ENCODE assay signal across 30 cellular contexts in genomic region chr1:198255783-198256182, GRCh38.
"Had no signal": no experiment of that assay in that cellular context is flagged by ENCODE, and none has a peak within 500 bp of the region (broad histone marks: within the 10 kb centered on the region; RNA-seq: fewer than 3 reads in every experiment).

No MANE protein-coding gene starts in this region.

- H3K27ac ChIP-seq: ascending aorta, PC-9 had no signal

- H3K4me3 ChIP-seq: ascending aorta, PC-9 had no signal

- FAIRE-seq: RCC 7860, TTC549 had no signal

- H3K36me3 ChIP-seq: ascending aorta had no signal

- H3K27me3 ChIP-seq: ascending aorta had no signal

- H3K9me3 Mint-ChIP-seq: activated naive CD4-positive, alpha-beta T cell treated with anti-CD3 and anti-CD28 coated beads, Interleukin-2, amount 50 U/mL, for 24 hours; activated T-cell treated with anti-CD3 and anti-CD28 coated beads, Interleukin-2, amount 50 U/mL, for 24 hours; T-helper 1 cell treated with Interleukin-12 subunit alpha and Interleukin-12 subunit beta and Interleukin-4 antibody, amounts not matched to agents 30 μg/mL and 1 μg/mL, for 36 hours; T-helper 2 cell treated with Interferon-gamma antibody and Interleukin-4, amounts not matched to agents 5 μg/mL and 100 μg/mL, for 36 hours had no signal

- H3K27ac Mint-ChIP-seq: activated CD4-positive, alpha-beta T cell treated with anti-CD3 and anti-CD28 coated beads for 36 hours; activated CD4-positive, alpha-beta T cell treated with anti-CD3 and anti-CD28 coated beads, Interleukin-2, amount 10 ng/mL, durations not matched to agents 7 days and 5 days; activated CD8-positive, alpha-beta T cell treated with anti-CD3 and anti-CD28 coated beads, Interleukin-2, amount 10 ng/mL, durations not matched to agents 7 days and 5 days; activated naive CD4-positive, alpha-beta T cell treated with anti-CD3 and anti-CD28 coated beads, Interleukin-2, amount 50 U/mL, for 24 hours; activated naive CD8-positive, alpha-beta T cell treated with anti-CD3 and anti-CD28 coated beads, Interleukin-2, amount 10 ng/mL, durations not matched to agents 7 days and 5 days; activated T-cell treated with anti-CD3 and anti-CD28 coated beads, Interleukin-2, amount 50 U/mL, for 24 hours; activated T-helper 2 cell treated with anti-CD3 and anti-CD28 coated beads, Interferon-gamma antibody, Interleukin-2, Interleukin-4, amounts not matched to agents 10 μg/mL and 5 μg/mL and 100 μg/mL, durations not matched to agents 14 hours and 24 hours and 36 hours; T-helper 1 cell treated with Interleukin-12 subunit alpha and Interleukin-12 subunit beta and Interleukin-4 antibody, amounts not matched to agents 30 μg/mL and 1 μg/mL, for 36 hours; T-helper 2 cell treated with Interferon-gamma antibody and Interleukin-4, amounts not matched to agents 5 μg/mL and 100 μg/mL, for 36 hours had no signal

- H3K27me3 Mint-ChIP-seq: activated CD4-positive, alpha-beta T cell treated with anti-CD3 and anti-CD28 coated beads, Interleukin-2, amount 10 ng/mL, durations not matched to agents 7 days and 5 days; activated naive CD4-positive, alpha-beta T cell treated with anti-CD3 and anti-CD28 coated beads, Interleukin-2, amount 50 U/mL, for 24 hours; activated naive CD8-positive, alpha-beta T cell treated with anti-CD3 and anti-CD28 coated beads, Interleukin-2, amount 10 ng/mL, durations not matched to agents 7 days and 5 days; activated T-cell treated with anti-CD3 and anti-CD28 coated beads, Interleukin-2, amount 50 U/mL, for 24 hours had no signal

- H3K4me2 ChIP-seq: PC-9 had no signal

- DNase-seq: activated CD4-positive, alpha-beta T cell treated with anti-CD3 and anti-CD28 coated beads for 36 hours; activated CD4-positive, alpha-beta T cell treated with anti-CD3 and anti-CD28 coated beads, Interleukin-2, amount 10 ng/mL, durations not matched to agents 7 days and 5 days; activated CD4-positive, alpha-beta T cell treated with anti-CD3 and anti-CD28 coated beads, Interleukin-2, amount 50 U/mL, for 48 hours; activated CD8-positive, alpha-beta T cell treated with anti-CD3 and anti-CD28 coated beads, Interleukin-2, amount 10 ng/mL, durations not matched to agents 7 days and 5 days; activated gamma-delta T cell; activated naive CD4-positive, alpha-beta T cell treated with Interleukin-2 at 50 U/mL for 16 hours; activated naive CD8-positive, alpha-beta T cell treated with anti-CD3 and anti-CD28 coated beads, Interleukin-2, amount 10 ng/mL, durations not matched to agents 7 days and 5 days; activated T-cell treated with anti-CD3 and anti-CD28 coated beads, Interleukin-2, amount 50 U/mL, for 24 hours; amygdala; NCI-H1092 treated with DMSO at 0.1 percent for 48 hours; NCI-H1417; NCI-H146; NCI-H187; NCI-H2029 treated with DMSO at 0.1 percent for 48 hours; NCI-H2107; NCI-H2171; NCI-H510A; NCI-H526; NCI-H748 treated with DMSO at 0.1 percent for 48 hours; NK-92 treated with Interleukin-12 subunit alpha and Interleukin-12 subunit beta, amount 100 ng/mL, for 24 hours; PC-9; Right ventricle myocardium superior had no signal

- H2AFZ ChIP-seq: PC-9 had no signal

- ATAC-seq: activated CD4-positive, alpha-beta T cell treated with anti-CD3 and anti-CD28 coated beads for 36 hours; activated CD4-positive, CD25-positive, alpha-beta regulatory T cell treated with anti-CD3 and anti-CD28 coated beads, Interleukin-2, amount 50 U/mL, for 24 hours; activated CD8-positive, alpha-beta T cell treated with anti-CD3 and anti-CD28 coated beads, Interleukin-2, amount 10 ng/mL, durations not matched to agents 7 days and 5 days had no signal

- H3K4me3 Mint-ChIP-seq: activated CD4-positive, alpha-beta T cell treated with anti-CD3 and anti-CD28 coated beads for 36 hours; activated CD4-positive, alpha-beta T cell treated with anti-CD3 and anti-CD28 coated beads, Interleukin-2, amount 10 ng/mL, durations not matched to agents 7 days and 5 days; activated CD8-positive, alpha-beta T cell treated with anti-CD3 and anti-CD28 coated beads, Interleukin-2, amount 10 ng/mL, durations not matched to agents 7 days and 5 days; activated naive CD4-positive, alpha-beta T cell treated with anti-CD3 and anti-CD28 coated beads, Interleukin-2, amount 50 U/mL, for 24 hours; activated naive CD8-positive, alpha-beta T cell treated with anti-CD3 and anti-CD28 coated beads, Interleukin-2, amount 10 ng/mL, durations not matched to agents 7 days and 5 days; activated T-cell treated with anti-CD3 and anti-CD28 coated beads, Interleukin-2, amount 50 U/mL, for 24 hours; T-helper 1 cell treated with Interleukin-12 subunit alpha and Interleukin-12 subunit beta and Interleukin-4 antibody, amounts not matched to agents 30 μg/mL and 1 μg/mL, for 36 hours; T-helper 2 cell treated with Interferon-gamma antibody and Interleukin-4, amounts not matched to agents 5 μg/mL and 100 μg/mL, for 36 hours had no signal

- H3K9me3 ChIP-seq: ascending aorta had no signal
